22 cellular contexts compared by ENCODE assay signal in genomic region chr6:31478186-31478950, GRCh38. TPM values are rescaled to one million over a fixed set of nuclear protein-coding genes. Genes with fewer than 3 reads are reported as not detected.
DNase-seq lines count a peak whose midpoint lies in the region; ATAC-seq and TF ChIP-seq lines count a peak whose summit lies in the region.
"Had no signal": no experiment of that assay in that cellular context is flagged by ENCODE, and none has a peak within 500 bp of the region (broad histone marks: within the 10 kb centered on the region; RNA-seq: fewer than 3 reads in every experiment).

No MANE protein-coding gene starts in this region.

- POLR2A ChIA-PET in naive thymus-derived CD8-positive, alpha-beta T cell (lab: Charles Lee), result no interaction called here

- H3K36me3 ChIP-seq in mucosa of descending colon (ENCODE audit: low read depth), result no peaks in the 10 kb centered on the region
- H3K36me3 ChIP-seq in transverse colon, result no peaks in the 10 kb centered on the region
- H3K36me3 ChIP-seq in gastrocnemius medialis, result no peaks in the 10 kb centered on the region

- no peak for TF ChIP-seq POLR2A in transverse colon (IDR thresholded peaks at IDR 0.05)
- no peak for TF ChIP-seq POLR2A in gastrocnemius medialis (IDR thresholded peaks at IDR 0.05)

- H3K27ac Mint-ChIP-seq in stimulated activated naive CD8-positive, alpha-beta T cell treated with anti-CD3 and anti-CD28 coated beads, Interleukin-15, amount 100 ng/mL, for 72 hours, result peak overlapping the region in 1 of 2 donors; percentile 30
- H3K27ac Mint-ChIP-seq in effector memory CD8-positive, alpha-beta T cell, result peak overlapping the region; percentile 86 to 87
- H3K27ac Mint-ChIP-seq in naive thymus-derived CD8-positive, alpha-beta T cell, result peak overlapping the region in 6 of 10 donors; percentile 20 to 72 (median 37)

- H3K27ac ChIP-seq in transverse colon, result no peak overlapping the region
- no peak overlapping the region for H3K27ac ChIP-seq in gastrocnemius medialis
- H3K27ac ChIP-seq: C4-2B had no signal

- no peak for TF ChIP-seq EP300 in transverse colon (IDR thresholded peaks at IDR 0.05; ENCODE audit: low read depth)

- H3K4me3 ChIP-seq in mucosa of descending colon, result no peak overlapping the region
- no peak overlapping the region for H3K4me3 ChIP-seq in transverse colon
- H3K4me3 ChIP-seq in gastrocnemius medialis, result no peak overlapping the region

- no peak overlapping the region for H3K4me3 Mint-ChIP-seq in stimulated activated naive CD8-positive, alpha-beta T cell treated with anti-CD3 and anti-CD28 coated beads, Interleukin-15, amount 100 ng/mL, for 72 hours
- H3K4me3 Mint-ChIP-seq in effector memory CD8-positive, alpha-beta T cell, result no peak overlapping the region
- H3K4me3 Mint-ChIP-seq in naive thymus-derived CD8-positive, alpha-beta T cell, result no peak overlapping the region

- H3K27me3 ChIP-seq in transverse colon, result no peaks in the 10 kb centered on the region
- H3K27me3 ChIP-seq in gastrocnemius medialis, result peaks cover 0 to 3% (median 0%) of the 10 kb centered on the region in 3 donors

- no peaks in the 10 kb centered on the region for H3K9me3 ChIP-seq in mucosa of descending colon
- no peaks in the 10 kb centered on the region for H3K9me3 ChIP-seq in transverse colon
- no peaks in the 10 kb centered on the region for H3K9me3 ChIP-seq in gastrocnemius medialis

- peak; percentile 18 for ATAC-seq in stimulated activated naive CD8-positive, alpha-beta T cell treated with anti-CD3 and anti-CD28 coated beads, Interleukin-15, amount 100 ng/mL, for 72 hours
- ATAC-seq in stimulated activated naive CD8-positive, alpha-beta T cell treated with anti-CD3 and anti-CD28 coated beads, Interleukin-15, Interleukin-2, amounts not matched to agents 100 U/mL and 50 U/mL, for 24 hours, result no peak
- ATAC-seq in effector memory CD8-positive, alpha-beta T cell (replicated peaks), result no peak
- ATAC-seq in naive thymus-derived CD8-positive, alpha-beta T cell, result no peak
- ATAC-seq in mucosa of descending colon, result no peak
- ATAC-seq in left ventricle myocardium superior, result no peak
- ATAC-seq in gastrocnemius medialis, result no peak
- ATAC-seq: HCT116, Right ventricle myocardium inferior had no signal

- H3K9me3 Mint-ChIP-seq in stimulated activated naive CD8-positive, alpha-beta T cell treated with anti-CD3 and anti-CD28 coated beads, Interleukin-15, amount 100 ng/mL, for 72 hours, result no peaks in the 10 kb centered on the region
- no peaks in the 10 kb centered on the region for H3K9me3 Mint-ChIP-seq in effector memory CD8-positive, alpha-beta T cell
- no peaks in the 10 kb centered on the region for H3K9me3 Mint-ChIP-seq in naive thymus-derived CD8-positive, alpha-beta T cell

- 69% methylated on average over 3 of the region's 3 CpGs; no CpG with 5 or more reads in 1 of the 2 donors for WGBS in transverse colon (ENCODE audit: low coverage in 1 of 2), 2 donors

- in situ Hi-C loops in transverse colon (cut with MboI; ENCODE audit: low pct_ligation_motif_present in 1 of 4, low pct_unique_long_range_greater_than_20kb in 1 of 4, low sequenced_read_pairs in 3 of 4) (no loop called here), gastrocnemius medialis (cut with MboI; ENCODE audit: low sequenced_read_pairs in 4 of 4) (no loop called here)

- H3K27me3 Mint-ChIP-seq in stimulated activated naive CD8-positive, alpha-beta T cell treated with anti-CD3 and anti-CD28 coated beads, Interleukin-15, amount 100 ng/mL, for 72 hours, result no peaks in the 10 kb centered on the region
- H3K27me3 Mint-ChIP-seq in effector memory CD8-positive, alpha-beta T cell, result no peaks in the 10 kb centered on the region
- no peaks in the 10 kb centered on the region for H3K27me3 Mint-ChIP-seq in naive thymus-derived CD8-positive, alpha-beta T cell

- intact Hi-C loops in mucosa of descending colon (cut with DNase I, micrococcal nuclease), result no loop called here
- intact Hi-C loops in transverse colon (cut with DNase I; ENCODE audit: low total_unique reads), result no loop called here
- intact Hi-C loops in left ventricle myocardium superior (cut with micrococcal nuclease), result no loop called here
- intact Hi-C loops in gastrocnemius medialis (cut with DNase I; ENCODE audit: low total_unique reads), result no loop called here

- DNase-seq in stimulated activated naive CD8-positive, alpha-beta T cell treated with anti-CD3 and anti-CD28 coated beads, Interleukin-15, amount 100 ng/mL, for 72 hours, result no peak
- DNase-seq in stimulated activated naive CD8-positive, alpha-beta T cell treated with anti-CD3 and anti-CD28 coated beads, Interleukin-15, Interleukin-2, amounts not matched to agents 100 U/mL and 50 U/mL, for 24 hours, result no peak
- no peak for DNase-seq in effector memory CD8-positive, alpha-beta T cell
- no peak for DNase-seq in naive thymus-derived CD8-positive, alpha-beta T cell
- DNase-seq in mucosa of descending colon (no peak), transverse colon (no peak), left ventricle myocardium superior (no peak), gastrocnemius medialis (no peak)
- DNase-seq: 8988T, DMS53, GDM1, GOT3, IMR-90, NCI-H1105, NCI-H146, NCI-H2029, NCI-H2227 treated with DMSO at 0.1 percent for 48 hours, NCI-H510A treated with DMSO at 0.1 percent for 48 hours had no signal

- H3K36me3 Mint-ChIP-seq in effector memory CD8-positive, alpha-beta T cell (ENCODE audit: insufficient read depth), result peaks cover 4% of the 10 kb centered on the region
- peaks cover 0 to 5% (median 0%) of the 10 kb centered on the region in 3 donors for H3K36me3 Mint-ChIP-seq in naive thymus-derived CD8-positive, alpha-beta T cell

- H3K4me1 ChIP-seq in mucosa of descending colon (ENCODE audit: low read depth) (no peaks in the 10 kb centered on the region), transverse colon (no peaks in the 10 kb centered on the region), gastrocnemius medialis (no peaks in the 10 kb centered on the region)

- H3K4me1 Mint-ChIP-seq in stimulated activated naive CD8-positive, alpha-beta T cell treated with anti-CD3 and anti-CD28 coated beads, Interleukin-15, amount 100 ng/mL, for 72 hours, result peaks cover 31% of the 10 kb centered on the region
- peaks cover 27 to 29% of the 10 kb centered on the region in 2 donors for H3K4me1 Mint-ChIP-seq in effector memory CD8-positive, alpha-beta T cell (ENCODE audit: low read depth in 2 of 2)
- peaks cover 15 to 45% (median 30%) of the 10 kb centered on the region in 4 donors for H3K4me1 Mint-ChIP-seq in naive thymus-derived CD8-positive, alpha-beta T cell

- no peak for TF ChIP-seq CTCF in mucosa of descending colon (IDR thresholded peaks at IDR 0.05)
- TF ChIP-seq CTCF in transverse colon (IDR thresholded peaks at IDR 0.05), result no peak
- no peak for TF ChIP-seq CTCF in gastrocnemius medialis (IDR thresholded peaks at IDR 0.05 in 4 of 5, conservative IDR thresholded peaks at IDR 0.05 in 1 of 5)

RNA-seq across cellular contexts. Expression of gene MICB, which starts 19.6 kb away (rescaled TPM):
- total RNA-seq in naive thymus-derived CD8-positive, alpha-beta T cell, result 10 to 100 TPM; 12.3 to 13.8 TPM
- polyA plus RNA-seq in naive thymus-derived CD8-positive, alpha-beta T cell, result 1 to 10 TPM; 3.3 to 4.7 (median 3.8) TPM
- total RNA-seq in mucosa of descending colon (1 to 10 TPM; 1.3 to 4.1 (median 2.9) TPM), transverse colon (1 to 10 TPM; 1.4 to 9.7 (median 4.0) TPM), left ventricle myocardium superior (1.7 TPM), gastrocnemius medialis (1 to 10 TPM in 1 of 4 donors, under 1 TPM in 3; 0.20 to 1.2 (median 0.50) TPM)

RNA-seq across cellular contexts. Expression of gene MCCD1, which starts 50.4 kb away (rescaled TPM):
- total RNA-seq in naive thymus-derived CD8-positive, alpha-beta T cell, result not detected
- polyA plus RNA-seq in naive thymus-derived CD8-positive, alpha-beta T cell, result not detected
- total RNA-seq in mucosa of descending colon (not detected), transverse colon (not detected), left ventricle myocardium superior (not detected), gastrocnemius medialis (not detected)
- total RNA-seq: IMR-90, Right ventricle myocardium inferior, SK-MEL-5 had no signal
- polyA plus RNA-seq: IMR-90 had no signal
